ENCODE assay signal across 24 cellular contexts in the genomic region with DNA sequence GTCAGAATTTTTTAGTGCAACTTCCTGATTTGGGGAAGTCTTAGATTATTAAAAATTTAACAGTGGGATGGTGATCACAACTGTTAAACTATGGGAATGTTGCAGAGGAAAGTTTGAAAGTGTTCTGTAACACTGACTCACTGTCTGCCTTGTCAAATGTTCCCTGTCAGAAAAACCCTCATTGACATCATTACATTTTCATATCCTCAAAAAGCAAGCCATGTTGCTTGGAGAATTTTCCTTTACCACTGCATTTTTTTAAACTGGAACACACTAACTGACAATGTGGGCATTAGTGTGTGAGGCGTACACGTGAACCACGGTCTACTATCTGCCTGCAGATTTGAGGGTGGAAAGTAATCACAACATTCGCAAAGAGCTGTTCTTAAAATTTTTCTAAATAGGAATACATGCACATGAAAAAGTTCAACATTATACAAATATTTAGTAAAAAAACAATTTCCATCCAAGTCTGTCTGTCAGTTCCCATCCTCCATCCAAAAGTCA. TPM values are rescaled to one million over a fixed set of nuclear protein-coding genes. Genes with fewer than 3 reads are reported as not detected.
DNase-seq lines count a peak whose midpoint lies in the region; ATAC-seq and TF ChIP-seq lines count a peak whose summit lies in the region.
"Had no signal": no experiment of that assay in that cellular context is flagged by ENCODE, and none has a peak within 500 bp of the region (broad histone marks: within the 10 kb centered on the region; RNA-seq: fewer than 3 reads in every experiment).

No MANE protein-coding gene starts in this region.

- no peaks in the 10 kb centered on the region for H3K4me1 ChIP-seq in sigmoid colon
- H3K4me1 ChIP-seq: psoas muscle had no signal

- H3K9me3 ChIP-seq in sigmoid colon: no peaks in the 10 kb centered on the region
- H3K9me3 ChIP-seq: neutrophil, psoas muscle had no signal

- no peak for TF ChIP-seq EP300 in sigmoid colon (IDR thresholded peaks at IDR 0.05)

- peaks cover 77% of the 10 kb centered on the region for H3K4me1 Mint-ChIP-seq in T-helper 2 cell treated with Interferon-gamma antibody and Interleukin-4, amounts not matched to agents 5 μg/mL and 100 μg/mL, for 36 hours (ENCODE audit: low read depth)
- H3K4me1 Mint-ChIP-seq in activated naive CD8-positive, alpha-beta T cell treated with anti-CD3 and anti-CD28 coated beads, Interleukin-2, amount 50 U/mL, for 24 hours: peaks cover 98% of the 10 kb centered on the region
- H3K4me1 Mint-ChIP-seq in stimulated activated naive CD8-positive, alpha-beta T cell treated with anti-CD3 and anti-CD28 coated beads, Interleukin-15, Interleukin-2, amounts not matched to agents 100 ng/mL and 50 ng/mL, for 24 hours (ENCODE audit: low read depth): peaks cover 97% of the 10 kb centered on the region
- H3K4me1 Mint-ChIP-seq: activated B cell treated with CpG ODN at 0.5 μM for 24 hours, memory B cell had no signal

- no peak for DNase-seq in T-helper 2 cell treated with Interferon-gamma antibody and Interleukin-4, amounts not matched to agents 5 μg/mL and 100 μg/mL, for 36 hours (ENCODE audit: low spot score)
- DNase-seq in T-helper 2 cell: no peak
- peak; percentile 50 for DNase-seq in stimulated activated CD4-positive, alpha-beta T cell treated with anti-CD3 and anti-CD28 coated beads, Interleukin-15, amount 100 ng/mL, for 24 hours
- no peak for DNase-seq in stimulated activated CD4-positive, alpha-beta T cell treated with anti-CD3 and anti-CD28 coated beads, Interleukin-12 subunit alpha, Interleukin-12 subunit beta, amount 100 ng/mL, for 4 hours
- no peak for DNase-seq in activated naive CD8-positive, alpha-beta T cell treated with anti-CD3 and anti-CD28 coated beads, Interleukin-2, amount 50 U/mL, for 24 hours
- no peak for DNase-seq in sigmoid colon
- DNase-seq in NCI-H82 treated with DMSO at 0.1 percent for 48 hours (lab: John Stamatoyannopoulos, UW; ENCODE audit: unreplicated experiment): no peak
- DNase-seq: activated B cell treated with CpG ODN at 0.5 μM for 24 hours; activated CD8-positive, alpha-beta memory T cell treated with anti-CD3 and anti-CD28 coated beads, Interleukin-2, amount 50 U/mL, for 4 hours; brain microvascular endothelial cell; foreskin melanocyte; HCEC 1CT; Karpas-422; left cardiac atrium; NCI-H1092; NCI-H1930; NCI-H2227 treated with DMSO at 0.1 percent for 48 hours; psoas muscle had no signal

- H3K36me3 Mint-ChIP-seq in T-helper 2 cell treated with Interferon-gamma antibody and Interleukin-4, amounts not matched to agents 5 μg/mL and 100 μg/mL, for 36 hours (ENCODE audit: low read depth): peaks cover 7% of the 10 kb centered on the region
- peaks cover 5% of the 10 kb centered on the region for H3K36me3 Mint-ChIP-seq in activated naive CD8-positive, alpha-beta T cell treated with anti-CD3 and anti-CD28 coated beads, Interleukin-2, amount 50 U/mL, for 24 hours (ENCODE audit: low read depth)
- peaks cover 3% of the 10 kb centered on the region for H3K36me3 Mint-ChIP-seq in stimulated activated naive CD8-positive, alpha-beta T cell treated with anti-CD3 and anti-CD28 coated beads, Interleukin-15, Interleukin-2, amounts not matched to agents 100 ng/mL and 50 ng/mL, for 24 hours (ENCODE audit: low read depth)
- H3K36me3 Mint-ChIP-seq: memory B cell had no signal

- no peak for TF ChIP-seq POLR2A in sigmoid colon (IDR thresholded peaks at IDR 0.05)

- intact Hi-C loops in sigmoid colon (cut with DNase I): no loop called here

- no peak for TF ChIP-seq CTCF in sigmoid colon (IDR thresholded peaks at IDR 0.05)

- WGBS in sigmoid colon, 2 donors: 87 to 91% methylated on average over 4 of the region's 4 CpGs

- H3K9me3 Mint-ChIP-seq in T-helper 2 cell treated with Interferon-gamma antibody and Interleukin-4, amounts not matched to agents 5 μg/mL and 100 μg/mL, for 36 hours: no peaks in the 10 kb centered on the region
- no peaks in the 10 kb centered on the region for H3K9me3 Mint-ChIP-seq in activated naive CD8-positive, alpha-beta T cell treated with anti-CD3 and anti-CD28 coated beads, Interleukin-2, amount 50 U/mL, for 24 hours
- H3K9me3 Mint-ChIP-seq in stimulated activated naive CD8-positive, alpha-beta T cell treated with anti-CD3 and anti-CD28 coated beads, Interleukin-15, Interleukin-2, amounts not matched to agents 100 ng/mL and 50 ng/mL, for 24 hours: no peaks in the 10 kb centered on the region
- H3K9me3 Mint-ChIP-seq: activated B cell treated with CpG ODN at 0.5 μM for 24 hours, memory B cell had no signal

- no peaks in the 10 kb centered on the region for H3K36me3 ChIP-seq in sigmoid colon
- H3K36me3 ChIP-seq: brain microvascular endothelial cell, neutrophil had no signal

- H3K27me3 ChIP-seq in sigmoid colon: no peaks in the 10 kb centered on the region
- H3K27me3 ChIP-seq: brain microvascular endothelial cell, neutrophil had no signal

- H3K27me3 Mint-ChIP-seq in T-helper 2 cell treated with Interferon-gamma antibody and Interleukin-4, amounts not matched to agents 5 μg/mL and 100 μg/mL, for 36 hours (ENCODE audit: low read depth): peaks cover 2% of the 10 kb centered on the region
- no peaks in the 10 kb centered on the region for H3K27me3 Mint-ChIP-seq in activated naive CD8-positive, alpha-beta T cell treated with anti-CD3 and anti-CD28 coated beads, Interleukin-2, amount 50 U/mL, for 24 hours
- H3K27me3 Mint-ChIP-seq in stimulated activated naive CD8-positive, alpha-beta T cell treated with anti-CD3 and anti-CD28 coated beads, Interleukin-15, Interleukin-2, amounts not matched to agents 100 ng/mL and 50 ng/mL, for 24 hours: no peaks in the 10 kb centered on the region
- H3K27me3 Mint-ChIP-seq: activated B cell treated with CpG ODN at 0.5 μM for 24 hours, memory B cell had no signal

- no peak overlapping the region for H3K27ac ChIP-seq in sigmoid colon
- H3K27ac ChIP-seq: brain microvascular endothelial cell, HL-60, neutrophil, psoas muscle had no signal

- peak overlapping the region; percentile 35 for H3K27ac Mint-ChIP-seq in T-helper 2 cell treated with Interferon-gamma antibody and Interleukin-4, amounts not matched to agents 5 μg/mL and 100 μg/mL, for 36 hours
- H3K27ac Mint-ChIP-seq in activated naive CD8-positive, alpha-beta T cell treated with anti-CD3 and anti-CD28 coated beads, Interleukin-2, amount 50 U/mL, for 24 hours: peak overlapping the region; percentile 99
- peak overlapping the region; percentile 98 for H3K27ac Mint-ChIP-seq in stimulated activated naive CD8-positive, alpha-beta T cell treated with anti-CD3 and anti-CD28 coated beads, Interleukin-15, Interleukin-2, amounts not matched to agents 100 ng/mL and 50 ng/mL, for 24 hours
- H3K27ac Mint-ChIP-seq: activated B cell treated with CpG ODN at 0.5 μM for 24 hours, memory B cell had no signal

- H3K4me3 Mint-ChIP-seq in T-helper 2 cell treated with Interferon-gamma antibody and Interleukin-4, amounts not matched to agents 5 μg/mL and 100 μg/mL, for 36 hours: no peak overlapping the region
- peak overlapping the region; percentile 10 for H3K4me3 Mint-ChIP-seq in activated naive CD8-positive, alpha-beta T cell treated with anti-CD3 and anti-CD28 coated beads, Interleukin-2, amount 50 U/mL, for 24 hours
- peak overlapping the region; percentile 68 for H3K4me3 Mint-ChIP-seq in stimulated activated naive CD8-positive, alpha-beta T cell treated with anti-CD3 and anti-CD28 coated beads, Interleukin-15, Interleukin-2, amounts not matched to agents 100 ng/mL and 50 ng/mL, for 24 hours
- H3K4me3 Mint-ChIP-seq: activated B cell treated with CpG ODN at 0.5 μM for 24 hours, memory B cell had no signal

- H3K4me3 ChIP-seq in sigmoid colon: no peak overlapping the region
- H3K4me3 ChIP-seq: psoas muscle had no signal

- ATAC-seq in activated naive CD8-positive, alpha-beta T cell treated with anti-CD3 and anti-CD28 coated beads, Interleukin-2, amount 50 U/mL, for 24 hours: peak; percentile 39
- ATAC-seq: esophagus mucosa, left cardiac atrium, psoas muscle had no signal

RNA-seq across cellular contexts. Expression of a gene that starts 28.5 kb away (rescaled TPM):
- 1 to 10 TPM; 2.1 to 4.7 (median 3.9) TPM for total RNA-seq in sigmoid colon
- 10 to 100 TPM in 1 of 3 donors, 1 to 10 TPM in 2; 1.4 to 65.8 (median 1.8) TPM for polyA plus RNA-seq in sigmoid colon
- total RNA-seq: G401 had no signal

Comparison
In these comparisons a context has a peak if more than half of its experiments do, and no peak if none do; other contexts are left out.
1. H3K27ac Mint-ChIP-seq: peak in every context shown above with its lines; median percentile 99 in activated naive CD8-positive, alpha-beta T cell treated with anti-CD3 and anti-CD28 coated beads, Interleukin-2, amount 50 U/mL, for 24 hours; 98 in stimulated activated naive CD8-positive, alpha-beta T cell treated with anti-CD3 and anti-CD28 coated beads, Interleukin-15, Interleukin-2, amounts not matched to agents 100 ng/mL and 50 ng/mL, for 24 hours; 35 in T-helper 2 cell treated with Interferon-gamma antibody and Interleukin-4, amounts not matched to agents 5 μg/mL and 100 μg/mL, for 36 hours.